In the genomic region with DNA sequence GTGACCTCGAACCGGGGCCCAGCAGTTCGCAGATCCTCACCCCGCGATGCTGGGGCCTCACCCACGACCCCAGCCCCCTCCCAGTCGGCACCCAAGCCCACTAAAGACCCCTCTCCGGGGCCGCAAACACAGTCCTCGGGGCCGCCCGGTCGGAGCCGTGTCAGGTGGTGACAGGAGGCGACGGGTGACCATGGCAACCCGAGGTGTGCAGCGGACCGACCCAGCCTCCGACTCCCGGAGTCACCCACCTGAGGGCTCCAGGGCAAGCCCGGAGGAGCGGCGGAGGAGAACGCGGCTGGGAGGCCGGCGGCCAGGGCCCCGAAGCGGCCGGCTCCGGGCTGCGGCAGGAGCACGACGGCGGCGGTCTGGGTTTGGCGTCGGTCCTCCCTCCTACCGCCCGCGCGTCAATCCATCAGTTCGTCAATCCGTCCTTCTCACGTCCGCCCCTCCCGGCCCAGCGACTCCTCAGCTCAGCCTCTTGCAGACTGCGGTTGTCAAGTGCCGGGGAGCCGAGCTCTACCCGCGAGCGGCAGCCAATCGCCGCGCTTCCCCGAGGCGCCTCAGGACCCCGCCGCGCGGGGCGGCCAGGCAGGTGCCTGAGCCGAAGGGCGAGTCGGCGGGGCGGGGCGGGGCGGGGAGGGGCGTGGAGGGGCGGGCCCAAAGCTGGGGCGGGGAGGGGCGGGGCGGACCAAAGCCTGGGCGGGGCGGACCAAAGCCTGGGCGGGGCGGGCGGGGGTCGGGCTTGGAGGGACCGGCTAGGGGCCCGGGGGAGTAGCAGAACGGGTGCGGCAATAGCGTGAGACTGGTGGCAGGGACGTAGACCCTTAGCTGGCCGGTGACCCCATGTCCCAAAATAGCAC, we compare ENCODE assay signal across 1 cellular context.
A peak's percentile ranks its signal among the peaks of the same experiment; 100 is the strongest.
TF ChIP-seq lines count a peak whose summit lies in the region.

A gene (minus strand): TSS at position 489 of the 860 bp plus-strand sequence. CDS start 18,590 bp downstream, outside the sequence.

TF ChIP-seq in K562, 482 proteins besides CTCF, POLR2A, EP300 and RAD21 (continued from another document and continues in another):
- TF ChIP-seq ZSCAN32 (CRISPR knock-in tag; IDR thresholded peaks at IDR 0.05), result no peak
- TF ChIP-seq ILF3 (IDR thresholded peaks at IDR 0.05; ENCODE audit: borderline replicate concordance), result no peak
- no peak for TF ChIP-seq ZNF507 (tag; conservative IDR thresholded peaks at IDR 0.05)
- TF ChIP-seq, protein P1, sequence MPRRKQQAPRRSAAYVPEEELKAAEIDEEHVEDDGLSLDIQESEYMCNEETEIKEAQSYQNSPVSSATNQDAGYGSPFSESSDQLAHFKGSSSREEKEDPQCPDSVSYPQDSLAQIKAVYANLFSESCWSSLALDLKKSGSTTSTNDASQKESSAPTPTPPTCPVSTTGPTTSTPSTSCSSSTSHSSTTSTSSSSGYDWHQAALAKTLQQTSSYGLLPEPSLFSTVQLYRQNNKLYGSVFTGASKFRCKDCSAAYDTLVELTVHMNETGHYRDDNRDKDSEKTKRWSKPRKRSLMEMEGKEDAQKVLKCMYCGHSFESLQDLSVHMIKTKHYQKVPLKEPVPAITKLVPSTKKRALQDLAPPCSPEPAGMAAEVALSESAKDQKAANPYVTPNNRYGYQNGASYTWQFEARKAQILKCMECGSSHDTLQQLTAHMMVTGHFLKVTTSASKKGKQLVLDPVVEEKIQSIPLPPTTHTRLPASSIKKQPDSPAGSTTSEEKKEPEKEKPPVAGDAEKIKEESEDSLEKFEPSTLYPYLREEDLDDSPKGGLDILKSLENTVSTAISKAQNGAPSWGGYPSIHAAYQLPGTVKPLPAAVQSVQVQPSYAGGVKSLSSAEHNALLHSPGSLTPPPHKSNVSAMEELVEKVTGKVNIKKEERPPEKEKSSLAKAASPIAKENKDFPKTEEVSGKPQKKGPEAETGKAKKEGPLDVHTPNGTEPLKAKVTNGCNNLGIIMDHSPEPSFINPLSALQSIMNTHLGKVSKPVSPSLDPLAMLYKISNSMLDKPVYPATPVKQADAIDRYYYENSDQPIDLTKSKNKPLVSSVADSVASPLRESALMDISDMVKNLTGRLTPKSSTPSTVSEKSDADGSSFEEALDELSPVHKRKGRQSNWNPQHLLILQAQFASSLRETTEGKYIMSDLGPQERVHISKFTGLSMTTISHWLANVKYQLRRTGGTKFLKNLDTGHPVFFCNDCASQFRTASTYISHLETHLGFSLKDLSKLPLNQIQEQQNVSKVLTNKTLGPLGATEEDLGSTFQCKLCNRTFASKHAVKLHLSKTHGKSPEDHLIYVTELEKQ (CRISPR knock-in tag; IDR thresholded peaks at IDR 0.05), result no peak
- TF ChIP-seq, protein P2, sequence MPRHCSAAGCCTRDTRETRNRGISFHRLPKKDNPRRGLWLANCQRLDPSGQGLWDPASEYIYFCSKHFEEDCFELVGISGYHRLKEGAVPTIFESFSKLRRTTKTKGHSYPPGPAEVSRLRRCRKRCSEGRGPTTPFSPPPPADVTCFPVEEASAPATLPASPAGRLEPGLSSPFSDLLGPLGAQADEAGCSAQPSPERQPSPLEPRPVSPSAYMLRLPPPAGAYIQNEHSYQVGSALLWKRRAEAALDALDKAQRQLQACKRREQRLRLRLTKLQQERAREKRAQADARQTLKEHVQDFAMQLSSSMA (CRISPR knock-in tag; IDR thresholded peaks at IDR 0.05), result no peak
- TF ChIP-seq MEIS2 (IDR thresholded peaks at IDR 0.05; ENCODE audit: partially characterized antibody), result peak; percentile 92
- peak; percentile 84; the same call in 1 of the 2 replicates for TF ChIP-seq KAT7 (CRISPR knock-in tag; IDR thresholded peaks at IDR 0.05; ENCODE audit: borderline replicate concordance)
- no peak for TF ChIP-seq PCBP2 (IDR thresholded peaks at IDR 0.05; ENCODE audit: low read depth, low read length, poor library complexity, severe bottlenecking)
- TF ChIP-seq, protein P3, sequence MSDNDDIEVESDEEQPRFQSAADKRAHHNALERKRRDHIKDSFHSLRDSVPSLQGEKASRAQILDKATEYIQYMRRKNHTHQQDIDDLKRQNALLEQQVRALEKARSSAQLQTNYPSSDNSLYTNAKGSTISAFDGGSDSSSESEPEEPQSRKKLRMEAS (CRISPR knock-in tag; IDR thresholded peaks at IDR 0.05), result peak; percentile 63; the same call in 1 of the 2 replicates
- no peak for TF ChIP-seq SMARCA5 (IDR thresholded peaks at IDR 0.05)
- no peak for TF ChIP-seq ESRRB (CRISPR knock-in tag; IDR thresholded peaks at IDR 0.05; ENCODE audit: borderline replicate concordance)
- TF ChIP-seq, protein P4, sequence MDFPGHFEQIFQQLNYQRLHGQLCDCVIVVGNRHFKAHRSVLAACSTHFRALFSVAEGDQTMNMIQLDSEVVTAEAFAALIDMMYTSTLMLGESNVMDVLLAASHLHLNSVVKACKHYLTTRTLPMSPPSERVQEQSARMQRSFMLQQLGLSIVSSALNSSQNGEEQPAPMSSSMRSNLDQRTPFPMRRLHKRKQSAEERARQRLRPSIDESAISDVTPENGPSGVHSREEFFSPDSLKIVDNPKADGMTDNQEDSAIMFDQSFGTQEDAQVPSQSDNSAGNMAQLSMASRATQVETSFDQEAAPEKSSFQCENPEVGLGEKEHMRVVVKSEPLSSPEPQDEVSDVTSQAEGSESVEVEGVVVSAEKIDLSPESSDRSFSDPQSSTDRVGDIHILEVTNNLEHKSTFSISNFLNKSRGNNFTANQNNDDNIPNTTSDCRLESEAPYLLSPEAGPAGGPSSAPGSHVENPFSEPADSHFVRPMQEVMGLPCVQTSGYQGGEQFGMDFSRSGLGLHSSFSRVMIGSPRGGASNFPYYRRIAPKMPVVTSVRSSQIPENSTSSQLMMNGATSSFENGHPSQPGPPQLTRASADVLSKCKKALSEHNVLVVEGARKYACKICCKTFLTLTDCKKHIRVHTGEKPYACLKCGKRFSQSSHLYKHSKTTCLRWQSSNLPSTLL (IDR thresholded peaks at IDR 0.05), result no peak
- TF ChIP-seq FOSL1 (tag; conservative IDR thresholded peaks at IDR 0.05), result peak; percentile 48
- TF ChIP-seq HDAC2 (IDR thresholded peaks at IDR 0.05), result peak; percentile 11; the same call in 1 of the 2 replicates
- TF ChIP-seq, protein P5, sequence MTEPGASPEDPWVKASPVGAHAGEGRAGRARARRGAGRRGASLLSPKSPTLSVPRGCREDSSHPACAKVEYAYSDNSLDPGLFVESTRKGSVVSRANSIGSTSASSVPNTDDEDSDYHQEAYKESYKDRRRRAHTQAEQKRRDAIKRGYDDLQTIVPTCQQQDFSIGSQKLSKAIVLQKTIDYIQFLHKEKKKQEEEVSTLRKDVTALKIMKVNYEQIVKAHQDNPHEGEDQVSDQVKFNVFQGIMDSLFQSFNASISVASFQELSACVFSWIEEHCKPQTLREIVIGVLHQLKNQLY (CRISPR knock-in tag; conservative IDR thresholded peaks at IDR 0.05), result no peak
- TF ChIP-seq, protein P6, sequence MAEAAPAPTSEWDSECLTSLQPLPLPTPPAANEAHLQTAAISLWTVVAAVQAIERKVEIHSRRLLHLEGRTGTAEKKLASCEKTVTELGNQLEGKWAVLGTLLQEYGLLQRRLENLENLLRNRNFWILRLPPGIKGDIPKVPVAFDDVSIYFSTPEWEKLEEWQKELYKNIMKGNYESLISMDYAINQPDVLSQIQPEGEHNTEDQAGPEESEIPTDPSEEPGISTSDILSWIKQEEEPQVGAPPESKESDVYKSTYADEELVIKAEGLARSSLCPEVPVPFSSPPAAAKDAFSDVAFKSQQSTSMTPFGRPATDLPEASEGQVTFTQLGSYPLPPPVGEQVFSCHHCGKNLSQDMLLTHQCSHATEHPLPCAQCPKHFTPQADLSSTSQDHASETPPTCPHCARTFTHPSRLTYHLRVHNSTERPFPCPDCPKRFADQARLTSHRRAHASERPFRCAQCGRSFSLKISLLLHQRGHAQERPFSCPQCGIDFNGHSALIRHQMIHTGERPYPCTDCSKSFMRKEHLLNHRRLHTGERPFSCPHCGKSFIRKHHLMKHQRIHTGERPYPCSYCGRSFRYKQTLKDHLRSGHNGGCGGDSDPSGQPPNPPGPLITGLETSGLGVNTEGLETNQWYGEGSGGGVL (CRISPR knock-in tag; IDR thresholded peaks at IDR 0.05), result no peak
- TF ChIP-seq, protein P7, sequence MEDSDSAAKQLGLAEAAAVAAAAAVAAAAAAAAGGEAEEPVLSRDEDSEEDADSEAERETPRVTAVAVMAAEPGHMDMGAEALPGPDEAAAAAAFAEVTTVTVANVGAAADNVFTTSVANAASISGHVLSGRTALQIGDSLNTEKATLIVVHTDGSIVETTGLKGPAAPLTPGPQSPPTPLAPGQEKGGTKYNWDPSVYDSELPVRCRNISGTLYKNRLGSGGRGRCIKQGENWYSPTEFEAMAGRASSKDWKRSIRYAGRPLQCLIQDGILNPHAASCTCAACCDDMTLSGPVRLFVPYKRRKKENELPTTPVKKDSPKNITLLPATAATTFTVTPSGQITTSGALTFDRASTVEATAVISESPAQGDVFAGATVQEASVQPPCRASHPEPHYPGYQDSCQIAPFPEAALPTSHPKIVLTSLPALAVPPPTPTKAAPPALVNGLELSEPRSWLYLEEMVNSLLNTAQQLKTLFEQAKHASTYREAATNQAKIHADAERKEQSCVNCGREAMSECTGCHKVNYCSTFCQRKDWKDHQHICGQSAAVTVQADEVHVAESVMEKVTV (CRISPR knock-in tag; IDR thresholded peaks at IDR 0.05), result peak; percentile 70
- peak; percentile 82 to 90; a peak in 3 of 4 replicates for TF ChIP-seq SIN3A (IDR thresholded peaks at IDR 0.05; ENCODE audit: borderline replicate concordance in 2 of 2, control insufficient read depth in 1 of 2, low read depth in 2 of 2, low read length in 2 of 2)
- TF ChIP-seq POLR2AphosphoS5 (IDR thresholded peaks at IDR 0.05; ENCODE audit: control insufficient read depth, insufficient read depth, low read depth, low read length), result peak; percentile 86
- TF ChIP-seq, protein P8, sequence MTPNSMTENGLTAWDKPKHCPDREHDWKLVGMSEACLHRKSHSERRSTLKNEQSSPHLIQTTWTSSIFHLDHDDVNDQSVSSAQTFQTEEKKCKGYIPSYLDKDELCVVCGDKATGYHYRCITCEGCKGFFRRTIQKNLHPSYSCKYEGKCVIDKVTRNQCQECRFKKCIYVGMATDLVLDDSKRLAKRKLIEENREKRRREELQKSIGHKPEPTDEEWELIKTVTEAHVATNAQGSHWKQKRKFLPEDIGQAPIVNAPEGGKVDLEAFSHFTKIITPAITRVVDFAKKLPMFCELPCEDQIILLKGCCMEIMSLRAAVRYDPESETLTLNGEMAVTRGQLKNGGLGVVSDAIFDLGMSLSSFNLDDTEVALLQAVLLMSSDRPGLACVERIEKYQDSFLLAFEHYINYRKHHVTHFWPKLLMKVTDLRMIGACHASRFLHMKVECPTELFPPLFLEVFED (CRISPR knock-in tag; conservative IDR thresholded peaks at IDR 0.05), result no peak
- no peak for TF ChIP-seq THRAP3 (IDR thresholded peaks at IDR 0.05; ENCODE audit: borderline replicate concordance)
- no peak for TF ChIP-seq PURB (CRISPR knock-in tag; IDR thresholded peaks at IDR 0.05; ENCODE audit: low read depth)
- TF ChIP-seq NR1H2 (CRISPR knock-in tag; IDR thresholded peaks at IDR 0.05), result no peak
- TF ChIP-seq FOXJ2 (tag; IDR thresholded peaks at IDR 0.05), result no peak
- no peak for TF ChIP-seq FOXM1 (IDR thresholded peaks at IDR 0.05; ENCODE audit: low read depth)
- no peak for TF ChIP-seq FOXM1 (CRISPR knock-in tag; IDR thresholded peaks at IDR 0.05; ENCODE audit: low read depth)
- TF ChIP-seq ZBTB17 (CRISPR knock-in tag; IDR thresholded peaks at IDR 0.05), result peak; percentile 99
- no peak for TF ChIP-seq ZZZ3 (IDR thresholded peaks at IDR 0.05)
- TF ChIP-seq CREBBP (IDR thresholded peaks at IDR 0.05; ENCODE audit: low read depth, low read length), result no peak
- no peak for TF ChIP-seq SRSF3 (IDR thresholded peaks at IDR 0.05; ENCODE audit: insufficient read depth, low read length)
- no peak for TF ChIP-seq TEAD2 (tag; IDR thresholded peaks at IDR 0.05)
- no peak for TF ChIP-seq ZNF354B (CRISPR knock-in tag; IDR thresholded peaks at IDR 0.05)
- no peak for TF ChIP-seq ZNF217 (CRISPR knock-in tag; IDR thresholded peaks at IDR 0.05)
- TF ChIP-seq, protein P9, sequence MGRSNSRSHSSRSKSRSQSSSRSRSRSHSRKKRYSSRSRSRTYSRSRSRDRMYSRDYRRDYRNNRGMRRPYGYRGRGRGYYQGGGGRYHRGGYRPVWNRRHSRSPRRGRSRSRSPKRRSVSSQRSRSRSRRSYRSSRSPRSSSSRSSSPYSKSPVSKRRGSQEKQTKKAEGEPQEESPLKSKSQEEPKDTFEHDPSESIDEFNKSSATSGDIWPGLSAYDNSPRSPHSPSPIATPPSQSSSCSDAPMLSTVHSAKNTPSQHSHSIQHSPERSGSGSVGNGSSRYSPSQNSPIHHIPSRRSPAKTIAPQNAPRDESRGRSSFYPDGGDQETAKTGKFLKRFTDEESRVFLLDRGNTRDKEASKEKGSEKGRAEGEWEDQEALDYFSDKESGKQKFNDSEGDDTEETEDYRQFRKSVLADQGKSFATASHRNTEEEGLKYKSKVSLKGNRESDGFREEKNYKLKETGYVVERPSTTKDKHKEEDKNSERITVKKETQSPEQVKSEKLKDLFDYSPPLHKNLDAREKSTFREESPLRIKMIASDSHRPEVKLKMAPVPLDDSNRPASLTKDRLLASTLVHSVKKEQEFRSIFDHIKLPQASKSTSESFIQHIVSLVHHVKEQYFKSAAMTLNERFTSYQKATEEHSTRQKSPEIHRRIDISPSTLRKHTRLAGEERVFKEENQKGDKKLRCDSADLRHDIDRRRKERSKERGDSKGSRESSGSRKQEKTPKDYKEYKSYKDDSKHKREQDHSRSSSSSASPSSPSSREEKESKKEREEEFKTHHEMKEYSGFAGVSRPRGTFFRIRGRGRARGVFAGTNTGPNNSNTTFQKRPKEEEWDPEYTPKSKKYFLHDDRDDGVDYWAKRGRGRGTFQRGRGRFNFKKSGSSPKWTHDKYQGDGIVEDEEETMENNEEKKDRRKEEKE (IDR thresholded peaks at IDR 0.05; ENCODE audit: borderline replicate concordance in 1 of 2, control insufficient read depth in 1 of 2, low read depth in 2 of 2, low read length in 1 of 2), result peak in 1 of 2 experiments; percentile 67; a peak in 1 of 4 replicates
- TF ChIP-seq, protein P10, sequence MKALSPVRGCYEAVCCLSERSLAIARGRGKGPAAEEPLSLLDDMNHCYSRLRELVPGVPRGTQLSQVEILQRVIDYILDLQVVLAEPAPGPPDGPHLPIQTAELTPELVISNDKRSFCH (CRISPR knock-in tag; IDR thresholded peaks at IDR 0.05), result no peak
- TF ChIP-seq, protein P10 (tag; IDR thresholded peaks at IDR 0.05), result peak; percentile 51; the same call in 1 of the 2 replicates
- no peak for TF ChIP-seq MAFG (tag; conservative IDR thresholded peaks at IDR 0.05)
- peak; percentile 87 for TF ChIP-seq SP1 (CRISPR knock-in tag; IDR thresholded peaks at IDR 0.05)
- no peak for TF ChIP-seq ZNF3 (CRISPR knock-in tag; IDR thresholded peaks at IDR 0.05)
- no peak for TF ChIP-seq NBN (IDR thresholded peaks at IDR 0.05; ENCODE audit: low read depth)
- TF ChIP-seq, protein P11, sequence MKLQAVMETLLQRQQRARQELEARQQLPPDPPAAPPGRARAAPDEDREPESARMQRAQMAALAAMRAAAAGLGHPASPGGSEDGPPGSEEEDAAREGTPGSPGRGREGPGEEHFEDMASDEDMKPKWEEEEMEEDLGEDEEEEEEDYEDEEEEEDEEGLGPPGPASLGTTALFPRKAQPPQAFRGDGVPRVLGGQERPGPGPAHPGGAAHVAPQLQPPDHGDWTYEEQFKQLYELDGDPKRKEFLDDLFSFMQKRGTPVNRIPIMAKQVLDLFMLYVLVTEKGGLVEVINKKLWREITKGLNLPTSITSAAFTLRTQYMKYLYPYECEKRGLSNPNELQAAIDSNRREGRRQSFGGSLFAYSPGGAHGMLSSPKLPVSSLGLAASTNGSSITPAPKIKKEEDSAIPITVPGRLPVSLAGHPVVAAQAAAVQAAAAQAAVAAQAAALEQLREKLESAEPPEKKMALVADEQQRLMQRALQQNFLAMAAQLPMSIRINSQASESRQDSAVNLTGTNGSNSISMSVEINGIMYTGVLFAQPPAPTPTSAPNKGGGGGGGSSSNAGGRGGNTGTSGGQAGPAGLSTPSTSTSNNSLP (IDR thresholded peaks at IDR 0.05; ENCODE audit: borderline replicate concordance, low read depth, low read length), result no peak
- peak; percentile 82 for TF ChIP-seq ZFX (CRISPR knock-in tag; IDR thresholded peaks at IDR 0.05)
